ENCODE assay signal across 11 cellular contexts in the genomic region with DNA sequence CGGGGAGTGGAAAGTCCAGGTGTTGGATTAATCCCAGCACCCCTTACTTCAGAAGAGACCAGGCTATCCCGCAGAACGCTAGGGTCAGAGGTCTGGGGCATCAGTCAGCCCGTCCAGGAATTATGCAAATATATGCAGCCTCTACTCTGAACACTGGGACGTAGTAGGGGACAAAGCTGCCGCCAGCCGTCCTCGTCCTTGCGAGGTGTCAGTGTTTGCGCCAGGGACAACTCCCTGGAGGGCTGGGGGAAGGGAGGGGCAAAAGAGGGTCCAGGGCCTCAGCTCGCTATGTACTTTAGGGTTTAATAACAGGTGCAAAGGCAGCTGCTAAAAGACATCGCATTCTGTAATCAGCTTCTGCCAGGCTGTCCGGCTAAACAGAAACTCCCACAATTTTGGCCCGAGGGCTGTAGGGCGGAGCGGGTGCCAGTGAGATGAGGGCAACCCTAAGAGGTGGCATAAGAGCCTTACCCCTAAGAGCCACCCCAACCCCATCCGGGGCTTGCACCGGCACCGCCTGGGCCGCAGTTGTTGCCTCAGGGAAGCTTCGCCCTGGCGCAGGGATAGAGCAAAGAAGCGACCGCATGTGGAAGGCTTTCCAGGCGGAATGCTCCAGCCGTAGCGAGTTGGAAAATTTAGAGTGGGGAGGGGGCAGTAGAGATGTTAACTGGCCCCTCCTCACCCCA. TPM values are rescaled to one million over a fixed set of nuclear protein-coding genes. Genes with fewer than 3 reads are reported as not detected.
DNase-seq lines count a peak whose midpoint lies in the region; ATAC-seq and TF ChIP-seq lines count a peak whose summit lies in the region.
"Had no signal": no experiment of that assay in that cellular context is flagged by ENCODE, and none has a peak within 500 bp of the region (broad histone marks: within the 10 kb centered on the region; RNA-seq: fewer than 3 reads in every experiment).

No MANE protein-coding gene starts in this region.

- H3K27me3 ChIP-seq in BJ (ENCODE audit: control insufficient read depth, insufficient read depth, low read length) (no peaks in the 10 kb centered on the region; the same call in 1 of the 2 replicates), osteoblast (ENCODE audit: insufficient read depth, low read length) (peaks cover 14% of the 10 kb centered on the region)

- CTCF ChIA-PET in BJ (lab: Yijun Ruan, JAX), result interaction anchor here (1.0 to 2.8 kb wide), 3 partner anchors 16 to 231 kb away, joined by 4 to 11 read pairs (median 8); no protein-coding TSS in a partner anchor

- H3K79me2 ChIP-seq in osteoblast (ENCODE audit: insufficient read depth, low read length), result no peaks in the 10 kb centered on the region

- peaks cover 30% of the 10 kb centered on the region for H3K9me3 Mint-ChIP-seq in glutamatergic neuron (ENCODE audit: unreplicated experiment)

- H3K9me3 ChIP-seq in osteoblast (ENCODE audit: low read depth, low read length), result no peaks in the 10 kb centered on the region

- peaks cover 39% of the 10 kb centered on the region for H3K27me3 Mint-ChIP-seq in glutamatergic neuron (ENCODE audit: unreplicated experiment)

- H3K4me2 ChIP-seq in osteoblast (ENCODE audit: insufficient read depth, low read length), result peak overlapping the region; percentile 88

- H3K27ac ChIP-seq in osteoblast (ENCODE audit: low read depth, low read length), result peak overlapping the region; percentile 70

- H3K4me1 ChIP-seq in osteoblast (ENCODE audit: insufficient read depth, low read length), result peaks cover 9% of the 10 kb centered on the region

- no peaks in the 10 kb centered on the region for H3K36me3 ChIP-seq in BJ (ENCODE audit: control insufficient read depth, insufficient read depth, low read length)
- H3K36me3 ChIP-seq in osteoblast (ENCODE audit: insufficient read depth, low read length), result no peaks in the 10 kb centered on the region

- H3K4me3 ChIP-seq in BJ (ENCODE audit: low read depth, low read length) (peak overlapping the region; percentile 20), osteoblast (ENCODE audit: insufficient read depth, low read length) (peak overlapping the region; percentile 70)

- DNase-seq in BJ (ENCODE audit: low read depth), result no peak
- DNase-seq in glutamatergic neuron, result peak; percentile 40
- no peak for DNase-seq in osteoblast (ENCODE audit: insufficient read length, low spot score, missing footprints)
- DNase-seq in GF-D8 (lab: John Stamatoyannopoulos, UW), result no peak
- no peak for DNase-seq in GM19238 (ENCODE audit: insufficient read length, low spot score)
- DNase-seq in stimulated activated naive CD8-positive, alpha-beta T cell treated with anti-CD3 and anti-CD28 coated beads, Interleukin-15, Interleukin-2, amounts not matched to agents 100 U/mL and 50 U/mL, for 24 hours, result no peak
- DNase-seq: DMS153; RPMI8226; stimulated activated CD8-positive, alpha-beta memory T cell treated with anti-CD3 and anti-CD28 coated beads, Interleukin-4, amount 100 ng/mL, for 48 hours had no signal

- peak overlapping the region; percentile 90 for H3K4me3 Mint-ChIP-seq in glutamatergic neuron (ENCODE audit: unreplicated experiment)

- peak overlapping the region; percentile 96 for H2AFZ ChIP-seq in osteoblast (ENCODE audit: low read length)

- peaks cover 32% of the 10 kb centered on the region for H3K4me1 Mint-ChIP-seq in glutamatergic neuron (ENCODE audit: low read depth, unreplicated experiment)

- ATAC-seq in SK-N-SH treated with all-trans-retinoic acid at 6 μM for 48 hours (peak; percentile 0), GM21576 (IDR thresholded peaks at IDR 0.05; ENCODE audit: unreplicated experiment) (no peak)
- no peak for ATAC-seq in stimulated activated naive CD8-positive, alpha-beta T cell treated with anti-CD3 and anti-CD28 coated beads, Interleukin-15, Interleukin-2, amounts not matched to agents 100 U/mL and 50 U/mL, for 24 hours

- peaks cover 7% of the 10 kb centered on the region for H3K36me3 Mint-ChIP-seq in glutamatergic neuron (ENCODE audit: unreplicated experiment)

- H3K27ac Mint-ChIP-seq in glutamatergic neuron (ENCODE audit: unreplicated experiment), result peak overlapping the region; percentile 12

- POLR2A ChIA-PET in BJ (lab: Charles Lee), result no interaction called here

- TF ChIP-seq CTCF in BJ (IDR thresholded peaks at IDR 0.05; ENCODE audit: insufficient read depth, low read depth, low read length) (no peak), glutamatergic neuron (IDR thresholded peaks at IDR 0.05; ENCODE audit: partially characterized antibody, unreplicated experiment) (no peak), osteoblast (IDR thresholded peaks at IDR 0.05; ENCODE audit: extremely low read depth, low read depth, low read length) (no peak)

- no peaks in the 10 kb centered on the region for H4K20me1 ChIP-seq in osteoblast (ENCODE audit: insufficient read depth, low read length)

TF ChIP-seq in SK-N-SH treated with all-trans-retinoic acid at 6 μM for 48 hours, 23 proteins besides CTCF, POLR2A, EP300 and RAD21 (continues in another document):
- TF ChIP-seq BACH2 (CRISPR knock-in tag; IDR thresholded peaks at IDR 0.05; ENCODE audit: borderline replicate concordance) (no peak), ISL1 (CRISPR knock-in tag; IDR thresholded peaks at IDR 0.05) (no peak), ZNF565 (CRISPR knock-in tag; conservative IDR thresholded peaks at IDR 0.05; ENCODE audit: low read depth) (no peak), PPARA (CRISPR knock-in tag; IDR thresholded peaks at IDR 0.05; ENCODE audit: borderline replicate concordance) (no peak), POU6F1 (CRISPR knock-in tag; IDR thresholded peaks at IDR 0.05; ENCODE audit: borderline replicate concordance, low read depth) (no peak), TOX (CRISPR knock-in tag; IDR thresholded peaks at IDR 0.05; ENCODE audit: borderline replicate concordance) (no peak), GLIS3 (CRISPR knock-in tag; IDR thresholded peaks at IDR 0.05) (0 out of 2 replicates have a peak, but pooled peaks have one; percentile 20), ZC3H10 (CRISPR knock-in tag; IDR thresholded peaks at IDR 0.05) (no peak), CSRNP3 (CRISPR knock-in tag; IDR thresholded peaks at IDR 0.05) (peak; percentile 10; the same call in 1 of the 2 replicates)
- TF ChIP-seq, protein P1, sequence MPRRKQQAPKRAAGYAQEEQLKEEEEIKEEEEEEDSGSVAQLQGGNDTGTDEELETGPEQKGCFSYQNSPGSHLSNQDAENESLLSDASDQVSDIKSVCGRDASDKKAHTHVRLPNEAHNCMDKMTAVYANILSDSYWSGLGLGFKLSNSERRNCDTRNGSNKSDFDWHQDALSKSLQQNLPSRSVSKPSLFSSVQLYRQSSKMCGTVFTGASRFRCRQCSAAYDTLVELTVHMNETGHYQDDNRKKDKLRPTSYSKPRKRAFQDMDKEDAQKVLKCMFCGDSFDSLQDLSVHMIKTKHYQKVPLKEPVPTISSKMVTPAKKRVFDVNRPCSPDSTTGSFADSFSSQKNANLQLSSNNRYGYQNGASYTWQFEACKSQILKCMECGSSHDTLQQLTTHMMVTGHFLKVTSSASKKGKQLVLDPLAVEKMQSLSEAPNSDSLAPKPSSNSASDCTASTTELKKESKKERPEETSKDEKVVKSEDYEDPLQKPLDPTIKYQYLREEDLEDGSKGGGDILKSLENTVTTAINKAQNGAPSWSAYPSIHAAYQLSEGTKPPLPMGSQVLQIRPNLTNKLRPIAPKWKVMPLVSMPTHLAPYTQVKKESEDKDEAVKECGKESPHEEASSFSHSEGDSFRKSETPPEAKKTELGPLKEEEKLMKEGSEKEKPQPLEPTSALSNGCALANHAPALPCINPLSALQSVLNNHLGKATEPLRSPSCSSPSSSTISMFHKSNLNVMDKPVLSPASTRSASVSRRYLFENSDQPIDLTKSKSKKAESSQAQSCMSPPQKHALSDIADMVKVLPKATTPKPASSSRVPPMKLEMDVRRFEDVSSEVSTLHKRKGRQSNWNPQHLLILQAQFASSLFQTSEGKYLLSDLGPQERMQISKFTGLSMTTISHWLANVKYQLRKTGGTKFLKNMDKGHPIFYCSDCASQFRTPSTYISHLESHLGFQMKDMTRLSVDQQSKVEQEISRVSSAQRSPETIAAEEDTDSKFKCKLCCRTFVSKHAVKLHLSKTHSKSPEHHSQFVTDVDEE (CRISPR knock-in tag; IDR thresholded peaks at IDR 0.05), result no peak

RNA-seq across cellular contexts. Expression of gene HAND2, which starts 8.4 kb away (rescaled TPM):
- 3.6 and 4.9 TPM in 2 replicates for polyA plus RNA-seq in BJ (2011; rRNA removed)
- polyA minus RNA-seq in BJ (2011; rRNA and poly(A)+ RNA removed), result 2.4 and 2.5 TPM in 2 replicates
- not detected for total RNA-seq in glutamatergic neuron (ENCODE audit: unreplicated experiment)
- 1.8 and 3.8 TPM in 2 replicates for total RNA-seq in osteoblast
